In genomic region chrX:102959471-102959870, GRCh38 we compare ENCODE assay signal across 18 cellular contexts. TPM values are rescaled to one million over a fixed set of nuclear protein-coding genes. Genes with fewer than 3 reads are reported as not detected.
DNase-seq lines count a peak whose midpoint lies in the region; ATAC-seq, FAIRE-seq and TF ChIP-seq lines count a peak whose summit lies in the region.
"Had no signal": no experiment of that assay in that cellular context is flagged by ENCODE, and none has a peak within 500 bp of the region (broad histone marks: within the 10 kb centered on the region; RNA-seq: fewer than 3 reads in every experiment).

No MANE protein-coding gene starts in this region.

- DNase-seq in EH (ENCODE audit: low read depth) (peak; percentile 97), MV-4-11 (lab: John Stamatoyannopoulos, UW) (peak; percentile 19), choroid plexus epithelial cell (ENCODE audit: low read depth) (peak; percentile 14), osteoblast (ENCODE audit: insufficient read length, low spot score, missing footprints) (peak; percentile 60), GM12891 (ENCODE audit: insufficient read length, low spot score) (no peak), mucosa of gallbladder (ENCODE audit: low spot score) (no peak)
- DNase-seq: kidney; NCI-H1105; NCI-H345; psoas muscle; stimulated activated CD4-positive, alpha-beta T cell treated with anti-CD3 and anti-CD28 coated beads, Interleukin-2, amount 100 ng/mL, for 48 hours; T-cell; upper lobe of right lung had no signal

- TF ChIP-seq CTCF in choroid plexus epithelial cell (conservative IDR thresholded peaks at IDR 0.05; ENCODE audit: low read depth, low read length) (no peak), osteoblast (IDR thresholded peaks at IDR 0.05; ENCODE audit: extremely low read depth, low read depth, low read length) (no peak)

- no peak overlapping the region for H3K4me3 ChIP-seq in choroid plexus epithelial cell (ENCODE audit: low read depth, low read length)
- no peak overlapping the region for H3K4me3 ChIP-seq in osteoblast (ENCODE audit: insufficient read depth, low read length)
- H3K4me3 ChIP-seq: psoas muscle, upper lobe of right lung had no signal

- H3K27me3 ChIP-seq in osteoblast (ENCODE audit: insufficient read depth, low read length), result peaks cover 7% of the 10 kb centered on the region
- H3K27me3 ChIP-seq: upper lobe of right lung had no signal

- peak overlapping the region; percentile 96 for H3K27ac ChIP-seq in osteoblast (ENCODE audit: low read depth, low read length)
- H3K27ac ChIP-seq: psoas muscle, upper lobe of right lung had no signal

- FAIRE-seq in GM12891 (lab: Jason Lieb, UNC), result no peak
- FAIRE-seq: H1, kidney had no signal

- peak overlapping the region; percentile 51 for H3K4me2 ChIP-seq in osteoblast (ENCODE audit: insufficient read depth, low read length)

- ATAC-seq in HG03571 (IDR thresholded peaks at IDR 0.05; ENCODE audit: unreplicated experiment) (no peak), HG03521 (IDR thresholded peaks at IDR 0.05; ENCODE audit: unreplicated experiment) (no peak)
- ATAC-seq: activated CD4-positive, CD25-positive, alpha-beta regulatory T cell treated with anti-CD3 and anti-CD28 coated beads, Interleukin-2, amount 50 U/mL, for 24 hours; psoas muscle; T-cell; upper lobe of right lung had no signal

- TF ChIP-seq POLR2A in GM12891 (IDR thresholded peaks at IDR 0.05; ENCODE audit: low read depth, low read length), result no peak

- no peaks in the 10 kb centered on the region for H4K20me1 ChIP-seq in osteoblast (ENCODE audit: insufficient read depth, low read length)

- no peaks in the 10 kb centered on the region for H3K79me2 ChIP-seq in osteoblast (ENCODE audit: insufficient read depth, low read length)

- H3K4me1 ChIP-seq in osteoblast (ENCODE audit: insufficient read depth, low read length), result peaks cover 21% of the 10 kb centered on the region
- H3K4me1 ChIP-seq: psoas muscle, upper lobe of right lung had no signal

- H2AFZ ChIP-seq in osteoblast (ENCODE audit: low read length), result no peak overlapping the region

- no peaks in the 10 kb centered on the region for H3K36me3 ChIP-seq in osteoblast (ENCODE audit: insufficient read depth, low read length)
- H3K36me3 ChIP-seq: upper lobe of right lung had no signal

- no peaks in the 10 kb centered on the region for H3K9me3 ChIP-seq in osteoblast (ENCODE audit: low read depth, low read length)
- H3K9me3 ChIP-seq: psoas muscle, upper lobe of right lung had no signal

TF ChIP-seq in GM12891, 5 proteins besides CTCF, POLR2A, EP300 and RAD21:
- TF ChIP-seq POLR2AphosphoS5 (IDR thresholded peaks at IDR 0.05; ENCODE audit: low read depth, low read length) (no peak), SPI1 (IDR thresholded peaks at IDR 0.05; ENCODE audit: low read depth, low read length) (no peak), TAF1 (IDR thresholded peaks at IDR 0.05; ENCODE audit: low read depth, low read length) (no peak), PAX5 (IDR thresholded peaks at IDR 0.05; ENCODE audit: insufficient read depth, low read length, severe bottlenecking) (no peak), POU2F2 (IDR thresholded peaks at IDR 0.05; ENCODE audit: low read depth, low read length) (no peak)

RNA-seq across cellular contexts. Expression of gene RAB40AL, which starts 22.4 kb away (rescaled TPM):
- 0.72 and 0.88 TPM in 2 replicates for total RNA-seq in osteoblast
- not detected for polyA plus RNA-seq in GM12891 (2012; ENCODE audit: low read depth, missing spikeins)
- total RNA-seq in mucosa of gallbladder, result 0.63 TPM
- total RNA-seq: G401, psoas muscle had no signal

Comparison
In these comparisons a context has a peak if more than half of its experiments do, and no peak if none do; other contexts are left out.
1. DNase-seq: peak in EH (single experiment), MV-4-11 (single experiment), choroid plexus epithelial cell (single experiment) and osteoblast (single experiment); none in GM12891 (single experiment) and mucosa of gallbladder (single experiment).